Comparison of ENCODE assay signal across 18 cellular contexts in genomic region chr5:83253731-83254130, GRCh38.
"Had no signal": no experiment of that assay in that cellular context is flagged by ENCODE, and none has a peak within 500 bp of the region (broad histone marks: within the 10 kb centered on the region; RNA-seq: fewer than 3 reads in every experiment).

No MANE protein-coding gene starts in this region.

- H3K9me3 ChIP-seq: adrenal gland, esophagus muscularis mucosa, gastroesophageal sphincter, mucosa of descending colon, thyroid gland, uterus had no signal

- H3K4me3 ChIP-seq: adrenal gland, esophagus muscularis mucosa, gastroesophageal sphincter, hepatocyte, lung, mucosa of descending colon, SK-N-MC, thyroid gland, uterus had no signal

- ATAC-seq: gastroesophageal sphincter, left cardiac atrium, mucosa of descending colon had no signal

- H3K9me3 Mint-ChIP-seq: activated CD4-positive, alpha-beta T cell treated with anti-CD3 and anti-CD28 coated beads, Interleukin-2, amount 10 ng/mL, durations not matched to agents 7 days and 5 days; activated naive CD4-positive, alpha-beta T cell treated with anti-CD3 and anti-CD28 coated beads, Interleukin-2, amount 10 ng/mL, durations not matched to agents 7 days and 5 days; activated T-helper 2 cell treated with anti-CD3 and anti-CD28 coated beads, Interferon-gamma antibody, Interleukin-2, Interleukin-4, amounts not matched to agents 10 μg/mL and 5 μg/mL and 100 μg/mL, durations not matched to agents 14 hours and 24 hours and 36 hours; nephron; T-helper 1 cell treated with Interleukin-12 subunit alpha and Interleukin-12 subunit beta and Interleukin-4 antibody, amounts not matched to agents 30 μg/mL and 1 μg/mL, for 36 hours had no signal

- H3K4me3 Mint-ChIP-seq: activated CD4-positive, alpha-beta T cell treated with anti-CD3 and anti-CD28 coated beads, Interleukin-2, amount 10 ng/mL, durations not matched to agents 7 days and 5 days; activated naive CD4-positive, alpha-beta T cell treated with anti-CD3 and anti-CD28 coated beads, Interleukin-2, amount 10 ng/mL, durations not matched to agents 7 days and 5 days; nephron; T-helper 1 cell treated with Interleukin-12 subunit alpha and Interleukin-12 subunit beta and Interleukin-4 antibody, amounts not matched to agents 30 μg/mL and 1 μg/mL, for 36 hours had no signal

- H3K4me1 Mint-ChIP-seq: activated CD4-positive, alpha-beta T cell treated with anti-CD3 and anti-CD28 coated beads, Interleukin-2, amount 10 ng/mL, durations not matched to agents 7 days and 5 days; activated naive CD4-positive, alpha-beta T cell treated with anti-CD3 and anti-CD28 coated beads, Interleukin-2, amount 10 ng/mL, durations not matched to agents 7 days and 5 days; nephron had no signal

- H3K27ac ChIP-seq: adrenal gland, dorsolateral prefrontal cortex, esophagus muscularis mucosa, gastroesophageal sphincter, hepatocyte, SK-N-MC, thyroid gland, uterus had no signal

- H3K36me3 ChIP-seq: adrenal gland, esophagus muscularis mucosa, gastroesophageal sphincter, thyroid gland, uterus had no signal

- H3K27me3 Mint-ChIP-seq: activated CD4-positive, alpha-beta T cell treated with anti-CD3 and anti-CD28 coated beads, Interleukin-2, amount 10 ng/mL, durations not matched to agents 7 days and 5 days; activated naive CD4-positive, alpha-beta T cell treated with anti-CD3 and anti-CD28 coated beads, Interleukin-2, amount 10 ng/mL, durations not matched to agents 7 days and 5 days had no signal

- H3K27ac Mint-ChIP-seq: activated CD4-positive, alpha-beta T cell treated with anti-CD3 and anti-CD28 coated beads, Interleukin-2, amount 10 ng/mL, durations not matched to agents 7 days and 5 days; activated naive CD4-positive, alpha-beta T cell treated with anti-CD3 and anti-CD28 coated beads, Interleukin-2, amount 10 ng/mL, durations not matched to agents 7 days and 5 days; activated T-helper 2 cell treated with anti-CD3 and anti-CD28 coated beads, Interferon-gamma antibody, Interleukin-2, Interleukin-4, amounts not matched to agents 10 μg/mL and 5 μg/mL and 100 μg/mL, durations not matched to agents 14 hours and 24 hours and 36 hours; nephron; T-helper 1 cell treated with Interleukin-12 subunit alpha and Interleukin-12 subunit beta and Interleukin-4 antibody, amounts not matched to agents 30 μg/mL and 1 μg/mL, for 36 hours had no signal

- H3K36me3 Mint-ChIP-seq: activated naive CD4-positive, alpha-beta T cell treated with anti-CD3 and anti-CD28 coated beads, Interleukin-2, amount 10 ng/mL, durations not matched to agents 7 days and 5 days had no signal

- H3K4me1 ChIP-seq: adrenal gland, esophagus muscularis mucosa, gastroesophageal sphincter, thyroid gland, uterus had no signal

- H3K27me3 ChIP-seq: adrenal gland, dorsolateral prefrontal cortex, esophagus muscularis mucosa, gastroesophageal sphincter, hepatocyte, thyroid gland, uterus had no signal

- DNase-seq: activated CD4-positive, alpha-beta T cell treated with anti-CD3 and anti-CD28 coated beads, Interleukin-2, amount 10 ng/mL, durations not matched to agents 7 days and 5 days; activated CD4-positive, CD25-positive, alpha-beta regulatory T cell; activated naive CD4-positive, alpha-beta T cell treated with anti-CD3 and anti-CD28 coated beads, Interleukin-2, amount 10 ng/mL, durations not matched to agents 7 days and 5 days; activated T-cell treated with anti-CD3 and anti-CD28 coated beads for 4 hours; adrenal gland; dorsolateral prefrontal cortex; left cardiac atrium; mucosa of descending colon; thyroid gland; uterus had no signal
